Comparison of ENCODE assay signal across 1 cellular context in the genomic region with DNA sequence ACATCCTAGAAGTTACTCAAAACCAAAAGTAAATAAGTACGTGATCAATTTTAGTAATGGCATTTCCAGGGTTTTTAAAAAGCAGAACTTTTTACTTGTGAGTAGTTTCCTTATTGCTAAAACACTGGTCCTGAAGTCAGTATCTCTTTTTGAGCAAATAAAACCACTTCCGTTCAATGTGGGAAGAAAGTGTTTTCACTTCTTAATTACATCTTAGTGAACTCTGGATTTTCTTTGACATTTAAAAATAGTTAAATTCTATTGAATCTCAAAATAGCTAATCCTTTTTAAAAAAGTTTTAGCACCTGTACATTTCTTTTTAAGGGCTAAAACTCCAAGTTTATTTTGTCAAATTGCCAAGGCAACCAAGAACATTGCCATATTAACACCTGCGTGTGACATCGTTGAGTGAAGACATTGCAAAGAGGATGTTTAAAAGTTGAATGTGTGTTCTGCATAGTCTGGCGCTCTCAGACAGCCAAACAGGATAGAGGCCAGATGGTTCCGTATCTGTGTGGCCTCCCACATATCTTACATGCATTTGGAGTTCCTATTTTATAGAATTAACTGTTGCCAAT.
TF ChIP-seq lines count a peak whose summit lies in the region.

No MANE protein-coding gene starts in this region.

TF ChIP-seq in HepG2, 621 proteins besides CTCF, POLR2A, EP300 and RAD21:
- TF ChIP-seq, protein P1, sequence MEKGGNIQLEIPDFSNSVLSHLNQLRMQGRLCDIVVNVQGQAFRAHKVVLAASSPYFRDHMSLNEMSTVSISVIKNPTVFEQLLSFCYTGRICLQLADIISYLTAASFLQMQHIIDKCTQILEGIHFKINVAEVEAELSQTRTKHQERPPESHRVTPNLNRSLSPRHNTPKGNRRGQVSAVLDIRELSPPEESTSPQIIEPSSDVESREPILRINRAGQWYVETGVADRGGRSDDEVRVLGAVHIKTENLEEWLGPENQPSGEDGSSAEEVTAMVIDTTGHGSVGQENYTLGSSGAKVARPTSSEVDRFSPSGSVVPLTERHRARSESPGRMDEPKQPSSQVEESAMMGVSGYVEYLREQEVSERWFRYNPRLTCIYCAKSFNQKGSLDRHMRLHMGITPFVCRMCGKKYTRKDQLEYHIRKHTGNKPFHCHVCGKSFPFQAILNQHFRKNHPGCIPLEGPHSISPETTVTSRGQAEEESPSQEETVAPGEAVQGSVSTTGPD (CRISPR knock-in tag; IDR thresholded peaks at IDR 0.05): no peak
- TF ChIP-seq, protein P2, sequence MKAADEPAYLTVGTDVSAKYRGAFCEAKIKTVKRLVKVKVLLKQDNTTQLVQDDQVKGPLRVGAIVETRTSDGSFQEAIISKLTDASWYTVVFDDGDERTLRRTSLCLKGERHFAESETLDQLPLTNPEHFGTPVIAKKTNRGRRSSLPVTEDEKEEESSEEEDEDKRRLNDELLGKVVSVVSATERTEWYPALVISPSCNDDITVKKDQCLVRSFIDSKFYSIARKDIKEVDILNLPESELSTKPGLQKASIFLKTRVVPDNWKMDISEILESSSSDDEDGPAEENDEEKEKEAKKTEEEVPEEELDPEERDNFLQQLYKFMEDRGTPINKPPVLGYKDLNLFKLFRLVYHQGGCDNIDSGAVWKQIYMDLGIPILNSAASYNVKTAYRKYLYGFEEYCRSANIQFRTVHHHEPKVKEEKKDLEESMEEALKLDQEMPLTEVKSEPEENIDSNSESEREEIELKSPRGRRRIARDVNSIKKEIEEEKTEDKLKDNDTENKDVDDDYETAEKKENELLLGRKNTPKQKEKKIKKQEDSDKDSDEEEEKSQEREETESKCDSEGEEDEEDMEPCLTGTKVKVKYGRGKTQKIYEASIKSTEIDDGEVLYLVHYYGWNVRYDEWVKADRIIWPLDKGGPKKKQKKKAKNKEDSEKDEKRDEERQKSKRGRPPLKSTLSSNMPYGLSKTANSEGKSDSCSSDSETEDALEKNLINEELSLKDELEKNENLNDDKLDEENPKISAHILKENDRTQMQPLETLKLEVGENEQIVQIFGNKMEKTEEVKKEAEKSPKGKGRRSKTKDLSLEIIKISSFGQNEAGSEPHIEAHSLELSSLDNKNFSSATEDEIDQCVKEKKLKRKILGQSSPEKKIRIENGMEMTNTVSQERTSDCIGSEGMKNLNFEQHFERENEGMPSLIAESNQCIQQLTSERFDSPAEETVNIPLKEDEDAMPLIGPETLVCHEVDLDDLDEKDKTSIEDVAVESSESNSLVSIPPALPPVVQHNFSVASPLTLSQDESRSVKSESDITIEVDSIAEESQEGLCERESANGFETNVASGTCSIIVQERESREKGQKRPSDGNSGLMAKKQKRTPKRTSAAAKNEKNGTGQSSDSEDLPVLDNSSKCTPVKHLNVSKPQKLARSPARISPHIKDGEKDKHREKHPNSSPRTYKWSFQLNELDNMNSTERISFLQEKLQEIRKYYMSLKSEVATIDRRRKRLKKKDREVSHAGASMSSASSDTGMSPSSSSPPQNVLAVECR (CRISPR knock-in tag; IDR thresholded peaks at IDR 0.05; ENCODE audit: borderline replicate concordance): no peak
- TF ChIP-seq NKX3-1 (CRISPR knock-in tag; IDR thresholded peaks at IDR 0.05) (no peak), NONO (IDR thresholded peaks at IDR 0.05) (no peak), NONO (CRISPR knock-in tag; conservative IDR thresholded peaks at IDR 0.05) (no peak), CHD4 (IDR thresholded peaks at IDR 0.05; ENCODE audit: borderline replicate concordance, low read length) (no peak), RORA (CRISPR knock-in tag; IDR thresholded peaks at IDR 0.05) (no peak), GABPA (IDR thresholded peaks at IDR 0.05; ENCODE audit: low read depth, low read length) (no peak), GABPA (CRISPR knock-in tag; IDR thresholded peaks at IDR 0.05; ENCODE audit: low read depth) (no peak), RXRA (CRISPR knock-in tag; IDR thresholded peaks at IDR 0.05) (no peak), ZSCAN30 (CRISPR knock-in tag; IDR thresholded peaks at IDR 0.05) (no peak)
- TF ChIP-seq, protein P3, sequence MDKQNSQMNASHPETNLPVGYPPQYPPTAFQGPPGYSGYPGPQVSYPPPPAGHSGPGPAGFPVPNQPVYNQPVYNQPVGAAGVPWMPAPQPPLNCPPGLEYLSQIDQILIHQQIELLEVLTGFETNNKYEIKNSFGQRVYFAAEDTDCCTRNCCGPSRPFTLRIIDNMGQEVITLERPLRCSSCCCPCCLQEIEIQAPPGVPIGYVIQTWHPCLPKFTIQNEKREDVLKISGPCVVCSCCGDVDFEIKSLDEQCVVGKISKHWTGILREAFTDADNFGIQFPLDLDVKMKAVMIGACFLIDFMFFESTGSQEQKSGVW (CRISPR knock-in tag; IDR thresholded peaks at IDR 0.05; ENCODE audit: borderline replicate concordance): no peak
- TF ChIP-seq, protein P4, sequence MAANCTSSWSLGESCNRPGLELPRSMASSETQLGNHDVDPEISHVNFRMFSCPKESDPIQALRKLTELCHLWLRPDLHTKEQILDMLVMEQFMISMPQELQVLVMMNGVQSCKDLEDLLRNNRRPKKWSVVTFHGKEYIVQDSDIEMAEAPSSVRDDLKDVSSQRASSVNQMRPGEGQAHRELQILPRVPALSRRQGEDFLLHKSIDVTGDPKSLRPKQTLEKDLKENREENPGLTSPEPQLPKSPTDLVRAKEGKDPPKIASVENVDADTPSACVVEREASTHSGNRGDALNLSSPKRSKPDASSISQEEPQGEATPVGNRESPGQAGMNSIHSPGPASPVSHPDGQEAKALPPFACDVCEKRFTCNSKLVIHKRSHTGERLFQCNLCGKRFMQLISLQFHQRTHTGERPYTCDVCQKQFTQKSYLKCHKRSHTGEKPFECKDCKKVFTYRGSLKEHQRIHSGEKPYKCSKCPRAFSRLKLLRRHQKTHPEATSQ (CRISPR knock-in tag; IDR thresholded peaks at IDR 0.05; ENCODE audit: borderline replicate concordance): no peak
TF ChIP-seq in HepG2: peak in this region for 0.
